Comparison of ENCODE assay signal across 22 cellular contexts in genomic region chr1:219278288-219278687, GRCh38.
"Had no signal": no experiment of that assay in that cellular context is flagged by ENCODE, and none has a peak within 500 bp of the region (broad histone marks: within the 10 kb centered on the region; RNA-seq: fewer than 3 reads in every experiment).

No MANE protein-coding gene starts in this region.

- H3K27ac ChIP-seq: epithelial cell of prostate, esophagus muscularis mucosa, neutrophil, spleen, tibial artery, upper lobe of left lung, uterus had no signal

- H3K4me1 ChIP-seq: spleen, tibial artery, upper lobe of left lung, uterus had no signal

- H3K27me3 ChIP-seq: esophagus muscularis mucosa, neutrophil, spleen, tibial artery, upper lobe of left lung, uterus had no signal

- H3K9me3 ChIP-seq: esophagus muscularis mucosa, neutrophil, spleen, tibial artery, upper lobe of left lung, uterus had no signal

- H3K36me3 ChIP-seq: esophagus muscularis mucosa, neutrophil, spleen, tibial artery, uterus had no signal

- H3K4me3 ChIP-seq: esophagus muscularis mucosa, spleen, tibial artery, upper lobe of left lung, uterus had no signal

- ATAC-seq: naive thymus-derived CD4-positive, alpha-beta T cell; sciatic nerve; stimulated activated memory B cell treated with anti-CD40 and anti-IgM and Interleukin-4, amounts not matched to agents 10 μg/mL and 1 μg/mL and 100 μg/mL, for 72 hours had no signal

- DNase-seq: effector memory CD4-positive, alpha-beta T cell; foreskin melanocyte; head of caudate nucleus; hypothalamus; kidney glomerular epithelial cell; mesendoderm; naive thymus-derived CD4-positive, alpha-beta T cell; posterior cingulate gyrus; spleen; stimulated activated CD4-positive, alpha-beta T cell treated with anti-CD3 and anti-CD28 coated beads, Interleukin-15, amount 100 ng/mL, for 24 hours; stimulated activated CD4-positive, alpha-beta T cell treated with anti-CD3 and anti-CD28 coated beads, Interleukin-1b, Interleukin-23, amount 100 ng/mL, for 48 hours; stimulated activated CD4-positive, alpha-beta T cell treated with anti-CD3 and anti-CD28 coated beads, Interleukin-4, amount 100 ng/mL, for 24 hours; tibial artery; upper lobe of left lung; uterus had no signal

- H3K27me3 Mint-ChIP-seq: naive thymus-derived CD4-positive, alpha-beta T cell; stimulated activated memory B cell treated with anti-CD40 and anti-IgM and Interleukin-4, amounts not matched to agents 10 μg/mL and 1 μg/mL and 100 μg/mL, for 72 hours; stimulated activated naive CD8-positive, alpha-beta T cell treated with anti-CD3 and anti-CD28 coated beads, Interleukin-15, Interleukin-2, amounts not matched to agents 100 ng/mL and 50 ng/mL, for 24 hours had no signal

- H3K9me3 Mint-ChIP-seq: stimulated activated memory B cell treated with anti-CD40 and anti-IgM and Interleukin-4, amounts not matched to agents 10 μg/mL and 1 μg/mL and 100 μg/mL, for 72 hours; stimulated activated naive CD8-positive, alpha-beta T cell treated with anti-CD3 and anti-CD28 coated beads, Interleukin-15, Interleukin-2, amounts not matched to agents 100 ng/mL and 50 ng/mL, for 24 hours had no signal

- H3K4me3 Mint-ChIP-seq: naive thymus-derived CD4-positive, alpha-beta T cell; stimulated activated memory B cell treated with anti-CD40 and anti-IgM and Interleukin-4, amounts not matched to agents 10 μg/mL and 1 μg/mL and 100 μg/mL, for 72 hours; stimulated activated naive CD8-positive, alpha-beta T cell treated with anti-CD3 and anti-CD28 coated beads, Interleukin-15, Interleukin-2, amounts not matched to agents 100 ng/mL and 50 ng/mL, for 24 hours had no signal

- H3K4me1 Mint-ChIP-seq: naive thymus-derived CD4-positive, alpha-beta T cell; stimulated activated memory B cell treated with anti-CD40 and anti-IgM and Interleukin-4, amounts not matched to agents 10 μg/mL and 1 μg/mL and 100 μg/mL, for 72 hours had no signal

- H3K27ac Mint-ChIP-seq: naive thymus-derived CD4-positive, alpha-beta T cell; stimulated activated memory B cell treated with anti-CD40 and anti-IgM and Interleukin-4, amounts not matched to agents 10 μg/mL and 1 μg/mL and 100 μg/mL, for 72 hours; stimulated activated naive CD8-positive, alpha-beta T cell treated with anti-CD3 and anti-CD28 coated beads, Interleukin-15, Interleukin-2, amounts not matched to agents 100 ng/mL and 50 ng/mL, for 24 hours had no signal

- FAIRE-seq: islet of Langerhans had no signal
